In the genomic region with DNA sequence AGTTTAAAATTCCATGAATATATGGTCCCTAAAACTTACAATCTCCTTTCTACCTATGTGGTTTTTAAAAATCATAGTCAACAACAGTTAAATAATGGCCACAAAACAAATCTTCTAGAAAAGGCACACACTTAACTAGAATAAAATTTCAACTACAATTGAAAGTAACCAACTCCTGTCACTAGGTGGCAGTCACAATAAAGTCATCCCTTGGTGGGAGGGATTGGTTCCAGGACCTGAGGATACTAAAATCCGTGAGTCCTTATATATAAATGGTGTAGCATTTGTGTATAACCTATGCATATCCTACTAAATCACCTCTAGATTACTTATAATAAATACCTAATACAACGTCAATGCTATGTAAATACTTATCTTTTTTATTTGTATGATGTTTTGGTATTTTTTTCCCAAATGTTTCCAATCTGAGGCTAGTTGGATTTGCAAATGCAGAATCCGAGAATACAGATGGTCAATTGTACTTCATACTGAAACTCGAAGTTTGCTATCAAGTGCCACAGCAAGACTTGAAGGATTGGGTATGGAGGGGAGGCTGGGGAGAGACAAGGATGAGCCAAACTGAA, we compare ENCODE assay signal across 8 cellular contexts.
DNase-seq lines count a peak whose midpoint lies in the region; ATAC-seq and TF ChIP-seq lines count a peak whose summit lies in the region.

No MANE protein-coding gene starts in this region.

- H3K4me3 ChIP-seq in left lung = no peak overlapping the region

- intact Hi-C loops in left lung (cut with DNase I) = loop anchor here in 1 of 2 donors (10.0 kb wide), 2 partner anchors 53 to 113 kb away; no protein-coding TSS in a partner anchor

- no peaks in the 10 kb centered on the region for H3K27me3 ChIP-seq in left lung

- peaks cover 5 to 14% of the 10 kb centered on the region in 2 donors for H3K4me1 ChIP-seq in left lung

- H3K27ac ChIP-seq in left lung = peak overlapping the region; percentile 23 to 35

- no peaks in the 10 kb centered on the region for H3K9me3 ChIP-seq in left lung

- ATAC-seq in left lung (peak; percentile 83), HG02970 (IDR thresholded peaks at IDR 0.05; ENCODE audit: low FRiP score, unreplicated experiment) (no peak), GM19455 (IDR thresholded peaks at IDR 0.05; ENCODE audit: unreplicated experiment) (no peak), HG03457 (IDR thresholded peaks at IDR 0.05; ENCODE audit: unreplicated experiment) (no peak)

- H3K36me3 ChIP-seq in left lung = peaks cover 0 to 7% of the 10 kb centered on the region in 2 donors

- DNase-seq in AML-193 (lab: John Stamatoyannopoulos, UW) (peak; percentile 24 to 37), H4 (ENCODE audit: low spot score) (peak; percentile 60), NCI-H82 treated with DMSO at 0.1 percent for 48 hours (lab: John Stamatoyannopoulos, UW; ENCODE audit: unreplicated experiment) (peak; percentile 7), cerebellum (ENCODE audit: low spot score) (peak; percentile 7), left lung (no peak)

- TF ChIP-seq CTCF in left lung (IDR thresholded peaks at IDR 0.05) = peak; percentile 41 to 50

Comparison
In these comparisons a context has a peak if more than half of its experiments do, and no peak if none do; other contexts are left out.
1. DNase-seq: peak in AML-193 (2 of 2), H4 (single experiment), NCI-H82 treated with DMSO at 0.1 percent for 48 hours (single experiment) and cerebellum (single experiment); none in left lung (0 of 2).